Comparison of ENCODE assay signal across 28 cellular contexts in the genomic region with DNA sequence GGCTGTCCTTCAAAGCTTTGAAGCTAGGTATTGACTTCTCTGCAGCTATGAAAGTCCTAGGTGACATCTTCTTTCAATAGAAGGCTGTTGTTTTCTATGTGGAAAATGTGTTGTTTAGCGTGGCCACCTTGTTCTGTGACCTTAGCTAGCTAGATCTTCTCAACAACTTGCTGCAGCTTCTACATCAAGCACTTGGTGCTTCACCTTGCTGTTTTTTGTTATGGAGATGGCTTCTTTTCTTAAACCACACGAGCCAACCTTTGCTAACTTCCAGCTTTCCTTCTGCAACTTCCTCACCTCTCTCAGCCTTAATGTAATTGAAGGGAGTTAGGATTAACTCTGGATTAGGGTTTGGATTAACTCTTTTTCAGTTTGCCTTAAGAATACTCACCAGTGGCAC.
"Had no signal": no experiment of that assay in that cellular context is flagged by ENCODE, and none has a peak within 500 bp of the region (broad histone marks: within the 10 kb centered on the region; RNA-seq: fewer than 3 reads in every experiment).

No MANE protein-coding gene starts in this region.

- ATAC-seq: left colon; left lung; lower lobe of right lung; naive thymus-derived CD8-positive, alpha-beta T cell; pancreas; right cardiac atrium; sciatic nerve; stimulated activated naive B cell treated with anti-CD40 and anti-IgM and Interleukin-4, amounts not matched to agents 10 μg/mL and 1 μg/mL and 100 μg/mL, for 72 hours; stimulated activated naive CD8-positive, alpha-beta T cell treated with anti-CD3 and anti-CD28 coated beads, Interleukin-15, Interleukin-2, amounts not matched to agents 100 U/mL and 50 U/mL, for 24 hours had no signal

- H3K27me3 ChIP-seq: left lung, pancreas, stomach, testis, thyroid gland, transverse colon, upper lobe of left lung, vagina had no signal

- H3K27ac ChIP-seq: left lung, lower lobe of right lung, pancreas, prostate gland, skin epidermis, stomach, testis, thyroid gland, transverse colon, upper lobe of left lung, vagina had no signal

- H3K9me3 ChIP-seq: left lung, lower lobe of right lung, pancreas, prostate gland, stomach, testis, thyroid gland, transverse colon, upper lobe of left lung, vagina had no signal

- H3K4me1 ChIP-seq: left lung, lower lobe of right lung, pancreas, prostate gland, stomach, testis, thyroid gland, transverse colon, upper lobe of left lung, vagina had no signal

- DNase-seq: immature natural killer cell; kidney; left colon; left lung; lower lobe of right lung; mammary epithelial cell; mesenchymal stem cell; naive thymus-derived CD8-positive, alpha-beta T cell; nucleus accumbens; pancreas; posterior cingulate gyrus; retina; right cardiac atrium; stimulated activated CD4-positive, alpha-beta T cell treated with anti-CD3 and anti-CD28 coated beads, Interleukin-12 subunit alpha, Interleukin-12 subunit beta, amount 100 ng/mL, for 4 hours; stimulated activated CD4-positive, alpha-beta T cell treated with anti-CD3 and anti-CD28 coated beads, Interleukin-15, amount 100 ng/mL, for 24 hours; stimulated activated CD4-positive, alpha-beta T cell treated with anti-CD3 and anti-CD28 coated beads, Interleukin-2, amount 100 ng/mL, for 24 hours; stimulated activated CD4-positive, alpha-beta T cell treated with anti-CD3 and anti-CD28 coated beads, Interleukin-4, amount 100 ng/mL, for 1 hour; stimulated activated naive B cell treated with anti-CD40 and anti-IgM and Interleukin-4, amounts not matched to agents 10 μg/mL and 1 μg/mL and 100 μg/mL, for 72 hours; stimulated activated naive CD8-positive, alpha-beta T cell treated with anti-CD3 and anti-CD28 coated beads, Interleukin-15, Interleukin-2, amounts not matched to agents 100 U/mL and 50 U/mL, for 24 hours; stomach; testis; thyroid gland; transverse colon; upper lobe of left lung had no signal

- H3K4me3 ChIP-seq: left lung, lower lobe of right lung, pancreas, prostate gland, skin epidermis, stomach, testis, thyroid gland, transverse colon, upper lobe of left lung, vagina had no signal

- H3K36me3 ChIP-seq: left lung, lower lobe of right lung, pancreas, prostate gland, stomach, thyroid gland, transverse colon, upper lobe of left lung, vagina had no signal
